In genomic region chr3:126954141-126954845, GRCh38 we compare ENCODE assay signal across 9 cellular contexts. TPM values are rescaled to one million over a fixed set of nuclear protein-coding genes. Genes with fewer than 3 reads are reported as not detected.
DNase-seq lines count a peak whose midpoint lies in the region; ATAC-seq and TF ChIP-seq lines count a peak whose summit lies in the region.
"Had no signal": no experiment of that assay in that cellular context is flagged by ENCODE, and none has a peak within 500 bp of the region (broad histone marks: within the 10 kb centered on the region; RNA-seq: fewer than 3 reads in every experiment).

No MANE protein-coding gene starts in this region.

- TF ChIP-seq CTCF in left lung (IDR thresholded peaks at IDR 0.05) (no peak), Caco-2 (IDR thresholded peaks at IDR 0.05; ENCODE audit: insufficient read depth in 1 of 2, low read depth in 1 of 2, low read length in 1 of 2, severe bottlenecking in 1 of 2, unreplicated experiment in 1 of 2) (no peak)

- no peak overlapping the region for H3K4me3 ChIP-seq in left lung
- no peak overlapping the region for H3K4me3 ChIP-seq in Caco-2 (ENCODE audit: low read depth, low read length)
- H3K4me3 ChIP-seq: MG63, right atrium auricular region had no signal

- intact Hi-C loops in left lung (cut with DNase I): no loop called here
- intact Hi-C loops in Caco-2 (cut with micrococcal nuclease; ENCODE audit: unreplicated experiment): no loop called here

- H3K36me3 ChIP-seq in left lung: no peaks in the 10 kb centered on the region
- H3K36me3 ChIP-seq in Caco-2 (ENCODE audit: control insufficient read depth, insufficient read depth, low read length): no peaks in the 10 kb centered on the region; the same call in 1 of the 2 replicates
- H3K36me3 ChIP-seq: MG63, right atrium auricular region had no signal

- H3K4me1 ChIP-seq in left lung (no peaks in the 10 kb centered on the region), Caco-2 (no peaks in the 10 kb centered on the region)

- DNase-seq in left lung: peak; percentile 34 to 50
- DNase-seq in NCI-H774 (lab: John Stamatoyannopoulos, UW): no peak
- no peak for DNase-seq in COR-L47 (lab: John Stamatoyannopoulos, UW)
- DNase-seq in Caco-2: no peak
- DNase-seq: MG63 had no signal

- H3K36me3 Mint-ChIP-seq in Caco-2 (ENCODE audit: insufficient read depth, unreplicated experiment): no peaks in the 10 kb centered on the region

- no TSS peak for BruUV-seq in Caco-2 (replicated peaks; lab: Mats Ljungman, UMichigan)

- POLR2A ChIA-PET in Caco-2 (lab: Charles Lee): no interaction called here

- H3K27me3 Mint-ChIP-seq in Caco-2 (ENCODE audit: insufficient read depth, unreplicated experiment): no peaks in the 10 kb centered on the region

- CTCF ChIA-PET in Caco-2 (lab: Charles Lee): no interaction called here

- no peaks in the 10 kb centered on the region for H3K4me1 Mint-ChIP-seq in Caco-2 (ENCODE audit: low read depth, unreplicated experiment)

- H3K27me3 ChIP-seq in left lung (no peaks in the 10 kb centered on the region), Caco-2 (replicated peaks; ENCODE audit: control insufficient read depth, insufficient read depth, low read length) (no peaks in the 10 kb centered on the region)
- H3K27me3 ChIP-seq: MG63, right atrium auricular region had no signal

- no peaks in the 10 kb centered on the region for H3K9me3 Mint-ChIP-seq in Caco-2 (ENCODE audit: unreplicated experiment)

- H3K4me3 Mint-ChIP-seq in Caco-2 (ENCODE audit: unreplicated experiment): no peak overlapping the region

- no peak overlapping the region for H3K27ac Mint-ChIP-seq in Caco-2 (ENCODE audit: unreplicated experiment)

- peak; percentile 87 for ATAC-seq in GM18511 (IDR thresholded peaks at IDR 0.05; ENCODE audit: unreplicated experiment)
- ATAC-seq in GM21515 (IDR thresholded peaks at IDR 0.05; ENCODE audit: unreplicated experiment): peak; percentile 44
- peak; percentile 48 for ATAC-seq in HG03342 (IDR thresholded peaks at IDR 0.05; ENCODE audit: unreplicated experiment)
- ATAC-seq in left lung: no peak

- no peaks in the 10 kb centered on the region for H3K9me3 ChIP-seq in left lung
- H3K9me3 ChIP-seq in Caco-2: no peaks in the 10 kb centered on the region
- H3K9me3 ChIP-seq: MG63, right atrium auricular region had no signal

- no peak overlapping the region for H3K27ac ChIP-seq in left lung
- H3K27ac ChIP-seq: right atrium auricular region had no signal

RNA-seq across cellular contexts. Expression of gene PLXNA1, which starts 28.6 kb away (rescaled TPM):
- total RNA-seq in left lung: 10 to 100 TPM; 48.8 to 64.6 TPM
- 92.4 and 95.1 TPM in 2 replicates for total RNA-seq in Caco-2 (2022)

Comparison
In these comparisons a context has a peak if more than half of its experiments do, and no peak if none do; other contexts are left out.
1. DNase-seq: peak in left lung (2 of 2); none in NCI-H774 (single experiment), COR-L47 (single experiment) and Caco-2 (0 of 2).